ENCODE assay signal across 1 cellular context in the genomic region with DNA sequence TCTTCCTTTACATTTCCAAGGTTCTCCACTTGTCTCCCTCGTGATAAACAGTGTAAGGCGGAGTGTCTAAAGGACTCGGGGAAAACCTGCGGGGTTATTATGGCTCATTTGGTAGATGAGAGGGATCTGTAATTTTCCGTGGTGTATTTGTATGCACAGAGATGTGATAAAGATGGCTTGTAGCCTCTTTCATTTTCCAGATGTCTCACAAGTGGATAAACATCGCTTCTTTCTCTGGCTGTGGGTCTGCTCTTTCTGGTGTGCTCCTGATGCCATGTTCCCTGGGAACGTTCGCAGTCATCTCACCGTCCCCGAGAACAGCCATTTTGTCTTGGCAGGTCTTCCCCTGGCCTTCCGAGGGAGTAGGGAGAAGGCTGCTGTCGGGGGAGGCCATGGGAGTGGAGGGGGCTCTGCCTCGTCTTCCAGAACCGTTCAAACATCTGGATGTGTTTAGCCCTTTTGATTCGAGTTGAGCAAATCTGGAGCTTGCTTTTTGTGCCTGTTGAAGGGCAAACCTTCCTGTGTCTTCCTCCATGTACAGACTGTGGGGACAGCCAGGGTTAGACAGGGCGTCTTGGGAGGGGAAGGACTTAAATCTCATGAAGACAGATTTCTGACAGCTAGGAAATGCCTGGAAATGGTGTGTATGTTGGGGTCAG.
TF ChIP-seq lines count a peak whose summit lies in the region.

No MANE protein-coding gene starts in this region.

TF ChIP-seq in HEK293, 187 proteins besides CTCF, POLR2A, EP300 and RAD21 (continued from another document):
- no peak for TF ChIP-seq ZBTB48 (tag by site-specific recombination; IDR thresholded peaks at IDR 0.05)
- TF ChIP-seq ZFP69B (tag by site-specific recombination; IDR thresholded peaks at IDR 0.05), result no peak
- TF ChIP-seq ZNF830 (tag by site-specific recombination; IDR thresholded peaks at IDR 0.05; ENCODE audit: low read depth), result no peak
- no peak for TF ChIP-seq ZNF19 (tag by site-specific recombination; IDR thresholded peaks at IDR 0.05; ENCODE audit: low read depth)
- TF ChIP-seq ZNF114 (tag by site-specific recombination; IDR thresholded peaks at IDR 0.05), result no peak
- TF ChIP-seq ZNF843 (tag by site-specific recombination; IDR thresholded peaks at IDR 0.05), result no peak
